ENCODE assay signal across 34 cellular contexts in genomic region chr7:147952918-147953317, GRCh38.
DNase-seq lines count a peak whose midpoint lies in the region; ATAC-seq, FAIRE-seq and TF ChIP-seq lines count a peak whose summit lies in the region.
"Had no signal": no experiment of that assay in that cellular context is flagged by ENCODE, and none has a peak within 500 bp of the region (broad histone marks: within the 10 kb centered on the region; RNA-seq: fewer than 3 reads in every experiment).

No MANE protein-coding gene starts in this region.

- FAIRE-seq in HepG2 (lab: Jason Lieb, UNC) (no peak), A549 (lab: Jason Lieb, UNC) (no peak), K562 (lab: Jason Lieb, UNC) (no peak)
- FAIRE-seq: A204.1, D721Med had no signal

- H2BK5ac ChIP-seq in IMR-90 (ENCODE audit: low read depth, low read length, poor library complexity, severe bottlenecking): no peak overlapping the region

- POLR2A ChIA-PET in HepG2 (lab: Yijun Ruan, JAX): no interaction called here
- POLR2A ChIA-PET in A549 (lab: Yijun Ruan, JAX): no interaction called here
- POLR2A ChIA-PET in IMR-90 (lab: Charles Lee; ENCODE audit: unreplicated experiment): no interaction called here
- POLR2A ChIA-PET in K562 (lab: Yijun Ruan, JAX): no interaction called here
- POLR2A ChIA-PET in PC-9 (lab: Charles Lee; ENCODE audit: unreplicated experiment): no interaction called here

- no peak overlapping the region for H2BK120ac ChIP-seq in IMR-90 (ENCODE audit: low read depth, low read length)

- CTCF ChIA-PET in HepG2 (lab: Yijun Ruan, JAX; ENCODE audit: low intra/inter-chr PET ratio, low total read pairs) (no interaction called here), A549 (lab: Yijun Ruan, JAX) (no interaction called here), IMR-90 (lab: Yijun Ruan, JAX) (interaction anchor here (0.7 kb wide), 1 partner anchor 196 kb away, joined by 3 read pairs; no protein-coding TSS in a partner anchor), K562 (lab: Yijun Ruan, JAX; ENCODE audit: low intra/inter-chr PET ratio) (no interaction called here), PC-9 (lab: Charles Lee) (no interaction called here)

- no peak overlapping the region for H3K9ac ChIP-seq in HepG2 (ENCODE audit: insufficient read depth, low read depth, low read length)
- no peak overlapping the region for H3K9ac ChIP-seq in IMR-90 (ENCODE audit: low read depth, low read length)
- H3K9ac ChIP-seq in K562 (ENCODE audit: insufficient read depth in 1 of 2, low read depth in 2 of 2, low read length in 2 of 2): no peak overlapping the region
- H3K9ac ChIP-seq: BLaER1; BLaER1 treated with 17β-estradiol and CSF1 and Interleukin-3, amounts not matched to agents 10 nM and 100 nM had no signal

- H3K9me2 ChIP-seq in PC-9 (ENCODE audit: insufficient read depth): peaks cover 3% of the 10 kb centered on the region; the same call in 1 of the 2 replicates

- no peaks in the 10 kb centered on the region for H3F3A ChIP-seq in PC-9 (ENCODE audit: insufficient read depth, low read depth)

- intact Hi-C loops in HepG2 (cut with micrococcal nuclease; ENCODE audit: unreplicated experiment) (no loop called here), right lobe of liver (cut with DNase I) (no loop called here), IMR-90 (cut with micrococcal nuclease) (no loop called here), K562 (cut with micrococcal nuclease) (no loop called here), PC-9 (cut with micrococcal nuclease; ENCODE audit: unreplicated experiment) (no loop called here)

- ATAC-seq in HepG2: no peak
- ATAC-seq in right lobe of liver: no peak
- ATAC-seq in A549: no peak
- no peak for ATAC-seq in IMR-90 (ENCODE audit: low read depth)
- no peak for ATAC-seq in K562
- ATAC-seq: CD8-positive, alpha-beta T cell had no signal

- no peak overlapping the region for H4K8ac ChIP-seq in IMR-90 (ENCODE audit: low read depth in 2 of 2, low read length in 2 of 2)

- no peak overlapping the region for H4K91ac ChIP-seq in IMR-90 (ENCODE audit: insufficient read depth, low read depth, low read length)

- no peak for TF ChIP-seq POLR2A in HepG2 (IDR thresholded peaks at IDR 0.05; ENCODE audit: insufficient read depth in 1 of 2, low read depth in 2 of 2, low read length in 2 of 2)
- TF ChIP-seq POLR2A in right lobe of liver (IDR thresholded peaks at IDR 0.05): no peak
- no peak for TF ChIP-seq POLR2A in A549 (IDR thresholded peaks at IDR 0.05; ENCODE audit: low read length)
- TF ChIP-seq POLR2A in IMR-90 (IDR thresholded peaks at IDR 0.05; ENCODE audit: low read depth, low read length): no peak
- TF ChIP-seq POLR2A in K562 (conservative IDR thresholded peaks at IDR 0.05): no peak

- H3K9me1 ChIP-seq in IMR-90 (ENCODE audit: insufficient read depth, low read length) (no peaks in the 10 kb centered on the region), K562 (ENCODE audit: control insufficient read depth, insufficient read depth, low read length) (no peaks in the 10 kb centered on the region)

- no peak for TF ChIP-seq RAD21 in HepG2 (CRISPR knock-in tag; IDR thresholded peaks at IDR 0.05)
- TF ChIP-seq RAD21 in A549 (conservative IDR thresholded peaks at IDR 0.05 in 1 of 2, IDR thresholded peaks at IDR 0.05 in 1 of 2): no peak
- TF ChIP-seq RAD21 in IMR-90 (IDR thresholded peaks at IDR 0.05; ENCODE audit: low read length): no peak
- TF ChIP-seq RAD21 in K562 (CRISPR knock-in tag; conservative IDR thresholded peaks at IDR 0.05 in 1 of 2, IDR thresholded peaks at IDR 0.05 in 1 of 2): no peak

- dilution Hi-C loops in IMR-90 (cut with HindIII; ENCODE audit: low sequenced_read_pairs, unreplicated experiment): no loop called here

- no peak overlapping the region for H2AFZ ChIP-seq in HepG2 (ENCODE audit: low read length)
- H2AFZ ChIP-seq in IMR-90 (replicated peaks; ENCODE audit: low read length, poor library complexity): no peak overlapping the region
- no peak overlapping the region for H2AFZ ChIP-seq in K562 (ENCODE audit: low read depth, low read length)
- H2AFZ ChIP-seq in PC-9: no peak overlapping the region

- TF ChIP-seq EP300 in HepG2 (IDR thresholded peaks at IDR 0.05; ENCODE audit: low read depth in 2 of 2, low read length in 2 of 2) (no peak), HepG2 (CRISPR knock-in tag; IDR thresholded peaks at IDR 0.05; ENCODE audit: borderline replicate concordance) (no peak), A549 (IDR thresholded peaks at IDR 0.05) (no peak), K562 (IDR thresholded peaks at IDR 0.05; ENCODE audit: low read length) (no peak)

- no peak overlapping the region for H3K56ac ChIP-seq in IMR-90 (ENCODE audit: extremely low read depth, insufficient read depth, low read length)

- H3K27ac ChIP-seq in HepG2 (ENCODE audit: extremely low read length, insufficient read depth, low read length): no peak overlapping the region
- no peak overlapping the region for H3K27ac ChIP-seq in right lobe of liver
- H3K27ac ChIP-seq in A549: no peak overlapping the region
- H3K27ac ChIP-seq in IMR-90 (ENCODE audit: insufficient read depth, low read length): no peak overlapping the region
- no peak overlapping the region for H3K27ac ChIP-seq in K562 (ENCODE audit: extremely low read depth, low read depth, low read length)
- H3K27ac ChIP-seq in PC-9: no peak overlapping the region
- H3K27ac ChIP-seq in coronary artery: no peak overlapping the region
- H3K27ac ChIP-seq: 22Rv1; BLaER1; BLaER1 treated with 17β-estradiol and CSF1 and Interleukin-3, amounts not matched to agents 10 nM and 100 nM; C4-2B had no signal

- no peaks in the 10 kb centered on the region for H3K9me3 ChIP-seq in HepG2 (ENCODE audit: low read length)
- H3K9me3 ChIP-seq in right lobe of liver: no peaks in the 10 kb centered on the region
- no peaks in the 10 kb centered on the region for H3K9me3 ChIP-seq in A549
- peaks cover 10% of the 10 kb centered on the region for H3K9me3 ChIP-seq in IMR-90 (ENCODE audit: control insufficient read depth, insufficient read depth, low read length)
- no peaks in the 10 kb centered on the region; the same call in 1 of the 2 replicates for H3K9me3 ChIP-seq in K562 (replicated peaks; ENCODE audit: control insufficient read depth, insufficient read depth, low read depth, low read length)
- H3K9me3 ChIP-seq in PC-9 (ENCODE audit: insufficient read depth, low read depth): no peaks in the 10 kb centered on the region
- H3K9me3 ChIP-seq: BE2C; BLaER1; BLaER1 treated with 17β-estradiol and CSF1 and Interleukin-3, amounts not matched to agents 10 nM and 100 nM; Caco-2 had no signal

- no peaks in the 10 kb centered on the region for H3K79me1 ChIP-seq in IMR-90 (ENCODE audit: low read depth in 1 of 2, low read length in 2 of 2)

- in situ Hi-C loops in HepG2 (cut with HindIII; ENCODE audit: extremely low pct_ligation_motif_present, low pct_unique_long_range_greater_than_20kb) (no loop called here), IMR-90 (cut with MboI; ENCODE audit: low sequenced_read_pairs) (no loop called here), K562 (cut with MboI) (no loop called here)

- H3K23ac ChIP-seq in IMR-90 (ENCODE audit: low read depth, low read length): no peak overlapping the region

- H3K79me2 ChIP-seq in HepG2 (ENCODE audit: insufficient read depth, low read length) (no peaks in the 10 kb centered on the region), K562 (ENCODE audit: control insufficient read depth, insufficient read depth, low read length) (no peaks in the 10 kb centered on the region), PC-9 (ENCODE audit: low read depth) (no peaks in the 10 kb centered on the region)

- H3K4ac ChIP-seq in IMR-90 (ENCODE audit: low read depth, low read length): no peak overlapping the region

- H3K4me1 ChIP-seq in HepG2 (ENCODE audit: insufficient read depth, low read length) (no peaks in the 10 kb centered on the region), right lobe of liver (no peaks in the 10 kb centered on the region), A549 (no peaks in the 10 kb centered on the region), IMR-90 (ENCODE audit: control insufficient read depth, insufficient read depth, low read length) (no peaks in the 10 kb centered on the region), K562 (replicated peaks in 1 of 2; ENCODE audit: control insufficient read depth in 2 of 2, insufficient read depth in 2 of 2, low read length in 2 of 2) (no peaks in the 10 kb centered on the region), PC-9 (replicated peaks; ENCODE audit: insufficient read depth) (no peaks in the 10 kb centered on the region)
- H3K4me1 ChIP-seq: BE2C; BLaER1; BLaER1 treated with 17β-estradiol and CSF1 and Interleukin-3, amounts not matched to agents 10 nM and 100 nM; Caco-2 had no signal

- no peak overlapping the region for H2BK20ac ChIP-seq in IMR-90 (ENCODE audit: low read depth, low read length)

- H3K4me3 ChIP-seq in HepG2 (replicated peaks in 1 of 3; ENCODE audit: insufficient read depth in 1 of 3, low read depth in 2 of 3, low read length in 3 of 3) (no peak overlapping the region), right lobe of liver (no peak overlapping the region), A549 (no peak overlapping the region), IMR-90 (ENCODE audit: insufficient read depth, low read depth, low read length) (no peak overlapping the region), K562 (no peak overlapping the region), PC-9 (no peak overlapping the region), coronary artery (no peak overlapping the region)
- H3K4me3 ChIP-seq: BLaER1; BLaER1 treated with 17β-estradiol and CSF1 and Interleukin-3, amounts not matched to agents 10 nM and 100 nM had no signal

- H3K18ac ChIP-seq in IMR-90 (ENCODE audit: low read depth, low read length): no peak overlapping the region

- no peak overlapping the region for H2BK15ac ChIP-seq in IMR-90 (ENCODE audit: low read depth, low read length)

- H3K14ac ChIP-seq in IMR-90 (replicated peaks; ENCODE audit: low read depth, low read length): no peak overlapping the region

- H4K5ac ChIP-seq in IMR-90 (ENCODE audit: low read depth, low read length): no peak overlapping the region

- H2AK5ac ChIP-seq in IMR-90 (ENCODE audit: low read depth, low read length): no peak overlapping the region

- H3K4me2 ChIP-seq in HepG2 (ENCODE audit: low read depth, low read length) (no peak overlapping the region), A549 (no peak overlapping the region), IMR-90 (ENCODE audit: low read depth, low read length) (no peak overlapping the region), K562 (ENCODE audit: insufficient read depth, low read length) (no peak overlapping the region), PC-9 (no peak overlapping the region)
- H3K4me2 ChIP-seq: BLaER1; BLaER1 treated with 17β-estradiol and CSF1 and Interleukin-3, amounts not matched to agents 10 nM and 100 nM had no signal

- H2AK9ac ChIP-seq in IMR-90 (replicated peaks; ENCODE audit: low read depth, low read length, poor library complexity): no peak overlapping the region

- H4K20me1 ChIP-seq in HepG2 (ENCODE audit: insufficient read depth, low read length) (no peaks in the 10 kb centered on the region), IMR-90 (ENCODE audit: insufficient read depth, low read length) (no peaks in the 10 kb centered on the region), K562 (replicated peaks; ENCODE audit: control insufficient read depth, insufficient read depth, low read length) (no peaks in the 10 kb centered on the region), PC-9 (ENCODE audit: insufficient read depth) (no peaks in the 10 kb centered on the region)
- H4K20me1 ChIP-seq: BLaER1; BLaER1 treated with 17β-estradiol and CSF1 and Interleukin-3, amounts not matched to agents 10 nM and 100 nM had no signal

- H3K27me3 ChIP-seq in HepG2 (ENCODE audit: control insufficient read depth in 1 of 2, insufficient read depth in 2 of 2, low read length in 2 of 2) (no peaks in the 10 kb centered on the region), right lobe of liver (no peaks in the 10 kb centered on the region), IMR-90 (ENCODE audit: control insufficient read depth, insufficient read depth, low read length) (no peaks in the 10 kb centered on the region), K562 (ENCODE audit: control insufficient read depth in 2 of 2, insufficient read depth in 2 of 2, low read length in 2 of 2) (no peaks in the 10 kb centered on the region), PC-9 (ENCODE audit: insufficient read depth, low read depth) (no peaks in the 10 kb centered on the region)
- H3K27me3 ChIP-seq: BE2C; BLaER1; BLaER1 treated with 17β-estradiol and CSF1 and Interleukin-3, amounts not matched to agents 10 nM and 100 nM had no signal

- no peak for DNase-seq in HepG2 (ENCODE audit: low spot score)
- no peak for DNase-seq in right lobe of liver
- no peak for DNase-seq in A549 (ENCODE audit: low read depth in 1 of 2, low spot score in 1 of 2)
- DNase-seq in IMR-90: no peak
- no peak for DNase-seq in K562 (ENCODE audit: extremely low read depth in 1 of 4, low spot score in 3 of 4)
- no peak for DNase-seq in NCI-H1436 treated with DMSO at 0.1 percent for 48 hours (lab: John Stamatoyannopoulos, UW)
- no peak for DNase-seq in PC-9
- DNase-seq in coronary artery (ENCODE audit: low spot score): no peak
- DNase-seq: 8988T; ACHN; AML-193; BE2C; C1 segment of cervical spinal cord; Caco-2; Calu3; CD4-positive, alpha-beta memory T cell; CD4-positive, alpha-beta T cell; CD4-positive, CD25-positive, alpha-beta regulatory T cell; CD8-positive, alpha-beta memory T cell; CD8-positive, alpha-beta T cell; COR-L47; DMS 273 treated with DMSO at 0.1 percent for 48 hours; DMS153; DMS53; DMS79; DMS79 treated with DMSO at 0.1 percent for 48 hours; DND-41; EL had no signal

- 15% methylated on average over 6 of the region's 6 CpGs for WGBS in HepG2 (ENCODE audit: low lambda C conversion rate)
- 47% methylated on average over 6 of the region's 6 CpGs for WGBS in right lobe of liver (ENCODE audit: insufficient coverage, low coverage, low lambda C conversion rate, missing lambda C conversion rate)
- 14% methylated on average over 6 of the region's 6 CpGs for WGBS in A549 (ENCODE audit: missing lambda C conversion rate)
- WGBS in IMR-90 (ENCODE audit: extremely low coverage in 2 of 2, insufficient read length in 1 of 2), 2 experiments: no CpG with 5 or more reads among the region's 6 CpGs
- WGBS in K562 (ENCODE audit: insufficient coverage, low coverage, missing lambda C conversion rate): 0% methylated on average over 6 of the region's 6 CpGs

- TF ChIP-seq CTCF in HepG2 (CRISPR knock-in tag; IDR thresholded peaks at IDR 0.05) (no peak), right lobe of liver (IDR thresholded peaks at IDR 0.05) (no peak), A549 (IDR thresholded peaks at IDR 0.05) (no peak), IMR-90 (conservative IDR thresholded peaks at IDR 0.05; ENCODE audit: low read depth, low read length) (no peak), K562 (IDR thresholded peaks at IDR 0.05 in 2 of 3, conservative IDR thresholded peaks at IDR 0.05 in 1 of 3; ENCODE audit: insufficient read depth in 2 of 3, low read depth in 1 of 3, low read length in 3 of 3) (no peak), PC-9 (conservative IDR thresholded peaks at IDR 0.05) (no peak), coronary artery (IDR thresholded peaks at IDR 0.05) (no peak)

- BruUV-seq in HepG2 (replicated peaks; lab: Mats Ljungman, UMichigan) (no TSS peak), IMR-90 (replicated peaks; lab: Mats Ljungman, UMichigan) (no TSS peak), K562 (replicated peaks; lab: Mats Ljungman, UMichigan) (no TSS peak), PC-9 (replicated peaks; lab: Mats Ljungman, UMichigan) (no TSS peak)

- no peaks in the 10 kb centered on the region for H3K36me3 ChIP-seq in HepG2 (replicated peaks in 1 of 2; ENCODE audit: control insufficient read depth in 1 of 2, insufficient read depth in 2 of 2, low read length in 2 of 2)
- no peaks in the 10 kb centered on the region for H3K36me3 ChIP-seq in right lobe of liver
- H3K36me3 ChIP-seq in IMR-90 (ENCODE audit: control insufficient read depth, insufficient read depth, low read length): no peaks in the 10 kb centered on the region
- H3K36me3 ChIP-seq in K562 (ENCODE audit: control insufficient read depth, insufficient read depth, low read length): no peaks in the 10 kb centered on the region
- no peaks in the 10 kb centered on the region for H3K36me3 ChIP-seq in PC-9 (ENCODE audit: low read depth)
- H3K36me3 ChIP-seq: BE2C; BLaER1; BLaER1 treated with 17β-estradiol and CSF1 and Interleukin-3, amounts not matched to agents 10 nM and 100 nM had no signal

Comparison
In these comparisons a context has a peak if more than half of its experiments do, and no peak if none do; other contexts are left out.
1. Of the 241 proteins assayed by ChIP-seq in both HepG2 and K562: peak only in HepG2: none; only in K562: MAFG; in both: MAFF and MAFK; in neither: 238.